Comparison of ENCODE assay signal across 9 cellular contexts in genomic region chr4:72468904-72469502, GRCh38.
DNase-seq lines count a peak whose midpoint lies in the region; ATAC-seq, FAIRE-seq and TF ChIP-seq lines count a peak whose summit lies in the region.
"Had no signal": no experiment of that assay in that cellular context is flagged by ENCODE, and none has a peak within 500 bp of the region (broad histone marks: within the 10 kb centered on the region; RNA-seq: fewer than 3 reads in every experiment).

No MANE protein-coding gene starts in this region.

- H3K27ac ChIP-seq in adrenal gland (no peak overlapping the region), HepG2 (ENCODE audit: extremely low read length, insufficient read depth, low read length) (no peak overlapping the region)
- H3K27ac ChIP-seq: right atrium auricular region had no signal

- peak; percentile 40 to 77 (median 56) for TF ChIP-seq CTCF in adrenal gland (IDR thresholded peaks at IDR 0.05)
- peak; percentile 27 for TF ChIP-seq CTCF in HepG2 (CRISPR knock-in tag; IDR thresholded peaks at IDR 0.05)

- TF ChIP-seq RAD21 in HepG2 (CRISPR knock-in tag; IDR thresholded peaks at IDR 0.05), result no peak

- H3K79me2 ChIP-seq in HepG2 (ENCODE audit: insufficient read depth, low read length), result no peaks in the 10 kb centered on the region

- H2AFZ ChIP-seq in HepG2 (ENCODE audit: low read length), result no peak overlapping the region

- intact Hi-C loops in adrenal gland (cut with DNase I) (loop anchor here (2.0 to 5.0 kb wide), 2 partner anchors 142 kb away; no protein-coding TSS in a partner anchor), HepG2 (cut with micrococcal nuclease; ENCODE audit: unreplicated experiment) (loop anchor here (1.0 to 5.0 kb wide), 2 partner anchors 143 to 737 kb away; no protein-coding TSS in a partner anchor)

- no peaks in the 10 kb centered on the region for H4K20me1 ChIP-seq in HepG2 (ENCODE audit: insufficient read depth, low read length)

- ATAC-seq in HepG2, result no peak
- ATAC-seq in HG03439 (IDR thresholded peaks at IDR 0.05; ENCODE audit: unreplicated experiment), result no peak

- in situ Hi-C loops in HepG2 (cut with HindIII; ENCODE audit: extremely low pct_ligation_motif_present, low pct_unique_long_range_greater_than_20kb), result loop anchor here (25.0 kb wide), 1 partner anchor 132 kb away; no protein-coding TSS in a partner anchor

- H3K36me3 ChIP-seq in adrenal gland (replicated peaks in 1 of 2) (no peaks in the 10 kb centered on the region), HepG2 (replicated peaks in 1 of 2; ENCODE audit: control insufficient read depth in 1 of 2, insufficient read depth in 2 of 2, low read length in 2 of 2) (no peaks in the 10 kb centered on the region)
- H3K36me3 ChIP-seq: right atrium auricular region had no signal

- POLR2A ChIA-PET in HepG2 (lab: Yijun Ruan, JAX), result no interaction called here

- 1 to 8% (median 3%) methylated on average over 1 of the region's 1 CpG for WGBS in adrenal gland, 4 donors
- 0% methylated on average over 1 of the region's 1 CpG for WGBS in HepG2 (ENCODE audit: low lambda C conversion rate)

- no peak for FAIRE-seq in HepG2 (lab: Jason Lieb, UNC)

- H3K4me2 ChIP-seq in HepG2 (ENCODE audit: low read depth, low read length), result no peak overlapping the region

- H3K9me3 ChIP-seq in adrenal gland (replicated peaks in 1 of 3) (no peaks in the 10 kb centered on the region), HepG2 (ENCODE audit: low read length) (no peaks in the 10 kb centered on the region)
- H3K9me3 ChIP-seq: right atrium auricular region had no signal

- TF ChIP-seq EP300 in HepG2 (IDR thresholded peaks at IDR 0.05; ENCODE audit: low read depth in 2 of 2, low read length in 2 of 2), result no peak
- no peak for TF ChIP-seq EP300 in HepG2 (CRISPR knock-in tag; IDR thresholded peaks at IDR 0.05; ENCODE audit: borderline replicate concordance)

- CTCF ChIA-PET in HepG2 (lab: Yijun Ruan, JAX; ENCODE audit: low intra/inter-chr PET ratio, low total read pairs), result interaction anchor here (0.8 to 2.2 kb wide), 2 partner anchors 142 to 173 kb away, joined by 3 to 19 read pairs; no protein-coding TSS in a partner anchor

- peak; percentile 4 for DNase-seq in CD1c-positive myeloid dendritic cell (ENCODE audit: extremely low spot score)
- DNase-seq in HT-29 (ENCODE audit: low spot score), result peak; percentile 46
- no peak for DNase-seq in adrenal gland
- DNase-seq in HepG2 (ENCODE audit: low spot score), result peak; percentile 17
- DNase-seq in activated T-cell treated with anti-CD3 and anti-CD28 coated beads, Interleukin-2, amount 50 U/mL, for 1 hour, result no peak
- DNase-seq in 8988T, result no peak
- no peak for DNase-seq in DMS79 treated with DMSO at 0.1 percent for 48 hours (lab: John Stamatoyannopoulos, UW)

- no TSS peak for BruUV-seq in HepG2 (replicated peaks; lab: Mats Ljungman, UMichigan)

- H3K9ac ChIP-seq in HepG2 (ENCODE audit: insufficient read depth, low read depth, low read length), result no peak overlapping the region

- H3K4me1 ChIP-seq in adrenal gland (replicated peaks in 1 of 2) (no peaks in the 10 kb centered on the region), HepG2 (ENCODE audit: insufficient read depth, low read length) (no peaks in the 10 kb centered on the region)
- H3K4me1 ChIP-seq: right atrium auricular region had no signal

- H3K4me3 ChIP-seq in adrenal gland (no peak overlapping the region), HepG2 (replicated peaks in 1 of 3; ENCODE audit: insufficient read depth in 1 of 3, low read depth in 2 of 3, low read length in 3 of 3) (no peak overlapping the region)
- H3K4me3 ChIP-seq: right atrium auricular region had no signal

- TF ChIP-seq POLR2A in adrenal gland (IDR thresholded peaks at IDR 0.05) (no peak), HepG2 (IDR thresholded peaks at IDR 0.05; ENCODE audit: insufficient read depth in 1 of 2, low read depth in 2 of 2, low read length in 2 of 2) (no peak)

- H3K27me3 ChIP-seq in adrenal gland (no peaks in the 10 kb centered on the region), HepG2 (ENCODE audit: control insufficient read depth in 1 of 2, insufficient read depth in 2 of 2, low read length in 2 of 2) (no peaks in the 10 kb centered on the region)
- H3K27me3 ChIP-seq: right atrium auricular region had no signal

TF ChIP-seq in HepG2, 621 proteins besides CTCF, POLR2A, EP300 and RAD21:
- TF ChIP-seq ZNF549 (CRISPR knock-in tag; IDR thresholded peaks at IDR 0.05) (no peak), STAG1 (CRISPR knock-in tag; IDR thresholded peaks at IDR 0.05) (peak; percentile 52)

Comparison
In these comparisons a context has a peak if more than half of its experiments do, and no peak if none do; other contexts are left out.
1. DNase-seq: peak in CD1c-positive myeloid dendritic cell (single experiment), HT-29 (single experiment) and HepG2 (single experiment); none in adrenal gland (0 of 7), activated T-cell treated with anti-CD3 and anti-CD28 coated beads, Interleukin-2, amount 50 U/mL, for 1 hour (single experiment), 8988T (single experiment) and DMS79 treated with DMSO at 0.1 percent for 48 hours (single experiment).